Comparison of ENCODE assay signal across 8 cellular contexts in the genomic region with DNA sequence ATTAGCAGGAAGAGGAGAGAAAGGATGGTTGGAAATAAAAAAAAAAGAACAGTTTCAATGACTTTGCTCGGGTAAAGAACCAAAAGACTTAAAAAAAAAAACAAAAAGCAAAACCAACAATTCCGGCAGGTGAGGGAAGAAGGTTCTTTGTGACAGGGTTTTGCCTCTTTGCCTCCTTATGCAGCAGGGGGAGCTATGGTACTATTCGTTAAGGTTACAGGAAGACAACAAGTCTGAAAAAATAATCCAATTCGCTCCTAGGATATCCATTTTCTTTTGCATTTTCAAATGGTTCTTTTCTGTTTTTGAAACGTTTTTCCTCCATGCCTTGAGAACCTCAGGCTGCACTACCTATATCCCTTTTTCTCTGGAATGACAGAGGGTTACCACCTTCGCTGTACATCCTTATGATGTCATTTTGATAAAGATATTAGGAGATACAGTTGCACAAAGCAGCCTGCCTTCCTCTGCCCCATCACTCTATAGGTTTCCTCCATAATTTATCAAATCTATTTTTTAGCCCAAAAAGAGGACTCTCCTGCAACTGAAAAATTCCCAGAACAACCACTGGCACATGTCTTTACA. TPM values are rescaled to one million over a fixed set of nuclear protein-coding genes. Genes with fewer than 3 reads are reported as not detected.
DNase-seq lines count a peak whose midpoint lies in the region; ATAC-seq, FAIRE-seq and TF ChIP-seq lines count a peak whose summit lies in the region.

No MANE protein-coding gene starts in this region.

- H3K27ac ChIP-seq in OCI-LY1 (ENCODE audit: low read depth, low read length, poor library complexity, severe bottlenecking) (no peak overlapping the region), lung (ENCODE audit: low read depth in 1 of 2, low read length in 1 of 2) (no peak overlapping the region)

- no peak overlapping the region for H3K9ac ChIP-seq in OCI-LY1 (ENCODE audit: low read length)

- DNase-seq in stimulated activated CD4-positive, alpha-beta T cell treated with anti-CD3 and anti-CD28 coated beads, Interleukin-2, amount 100 ng/mL, for 24 hours = peak; percentile 13 to 25
- no peak for DNase-seq in stimulated activated CD4-positive, alpha-beta T cell treated with anti-CD3 and anti-CD28 coated beads, Interleukin-12 subunit alpha, Interleukin-12 subunit beta, amount 100 ng/mL, for 4 hours
- peak; percentile 2 for DNase-seq in HuH-7 (ENCODE audit: low spot score)
- DNase-seq in bronchial epithelial cell (ENCODE audit: low read depth) = peak; percentile 76
- DNase-seq in lung (ENCODE audit: low spot score) = no peak

- no peaks in the 10 kb centered on the region for H3K79me2 ChIP-seq in OCI-LY1 (ENCODE audit: insufficient read depth, low read length)

- H3K4me3 ChIP-seq in OCI-LY1 (ENCODE audit: low read depth, low read length, poor library complexity, severe bottlenecking) (no peak overlapping the region), bronchial epithelial cell (ENCODE audit: low read depth, low read length) (no peak overlapping the region), lung (no peak overlapping the region)

- H2AFZ ChIP-seq in OCI-LY1 (ENCODE audit: low read length) = no peak overlapping the region

- H3K4me2 ChIP-seq in OCI-LY1 (ENCODE audit: low read length) = no peak overlapping the region

- no peaks in the 10 kb centered on the region for H3K9me2 ChIP-seq in OCI-LY1 (ENCODE audit: low read depth, low read length)

- no peaks in the 10 kb centered on the region for H3F3A ChIP-seq in OCI-LY1 (ENCODE audit: insufficient read depth, low read length)

- no peak for FAIRE-seq in bronchial epithelial cell (lab: Jason Lieb, UNC)

- no peaks in the 10 kb centered on the region for H3K9me3 ChIP-seq in OCI-LY1 (ENCODE audit: low read length)
- no peaks in the 10 kb centered on the region for H3K9me3 ChIP-seq in lung (ENCODE audit: control insufficient read depth in 2 of 2, insufficient read depth in 1 of 2, low read length in 1 of 2)

- ATAC-seq in lung (ENCODE audit: insufficient read depth, low FRiP score) (no peak), GM18907 (IDR thresholded peaks at IDR 0.05; ENCODE audit: unreplicated experiment) (no peak), HG03571 (IDR thresholded peaks at IDR 0.05; ENCODE audit: unreplicated experiment) (no peak)

- WGBS in lung, 2 donors = 24 to 25% methylated on average over 6 of the region's 6 CpGs

- H3K36me3 ChIP-seq in OCI-LY1 (ENCODE audit: insufficient read depth, low read length) (no peaks in the 10 kb centered on the region), bronchial epithelial cell (ENCODE audit: control insufficient read depth, insufficient read depth, low read length) (no peaks in the 10 kb centered on the region), lung (ENCODE audit: control insufficient read depth in 2 of 2, insufficient read depth in 2 of 2, low read length in 2 of 2) (no peaks in the 10 kb centered on the region)

- TF ChIP-seq CTCF in OCI-LY1 (IDR thresholded peaks at IDR 0.05; ENCODE audit: low read length) (peak; percentile 76), bronchial epithelial cell (IDR thresholded peaks at IDR 0.05; ENCODE audit: insufficient read depth, low read length, severe bottlenecking) (peak; percentile 81), lung (IDR thresholded peaks at IDR 0.05; ENCODE audit: control extremely low read depth, extremely low read depth) (peak; percentile 25)

- no peaks in the 10 kb centered on the region for H4K20me1 ChIP-seq in OCI-LY1 (ENCODE audit: insufficient read depth, low read length)

- H3K27me3 ChIP-seq in OCI-LY1 (ENCODE audit: insufficient read depth, low read length) = no peaks in the 10 kb centered on the region
- no peaks in the 10 kb centered on the region for H3K27me3 ChIP-seq in bronchial epithelial cell (ENCODE audit: control insufficient read depth, insufficient read depth, low read length)
- H3K27me3 ChIP-seq in lung (ENCODE audit: control insufficient read depth, insufficient read depth) = no peaks in the 10 kb centered on the region

- H3K4me1 ChIP-seq in OCI-LY1 (ENCODE audit: insufficient read depth, low read length, severe bottlenecking) = no peaks in the 10 kb centered on the region
- H3K4me1 ChIP-seq in lung (ENCODE audit: control insufficient read depth in 2 of 2, insufficient read depth in 2 of 2, low read length in 2 of 2) = no peaks in the 10 kb centered on the region

RNA-seq across cellular contexts. Expression of gene CFAP20DC, which starts 55.0 kb away (rescaled TPM):
- total RNA-seq in bronchial epithelial cell = 6.7 and 6.8 TPM in 2 replicates
- total RNA-seq in lung = 1 to 10 TPM; 2.3 to 5.4 TPM
- under 1 TPM; 0.47 to 0.69 TPM for polyA plus RNA-seq in lung

Comparison
In these comparisons a context has a peak if more than half of its experiments do, and no peak if none do; other contexts are left out.
1. DNase-seq: peak in stimulated activated CD4-positive, alpha-beta T cell treated with anti-CD3 and anti-CD28 coated beads, Interleukin-2, amount 100 ng/mL, for 24 hours (2 of 2), HuH-7 (single experiment) and bronchial epithelial cell (single experiment); none in stimulated activated CD4-positive, alpha-beta T cell treated with anti-CD3 and anti-CD28 coated beads, Interleukin-12 subunit alpha, Interleukin-12 subunit beta, amount 100 ng/mL, for 4 hours (single experiment) and lung (single experiment).
2. CTCF ChIP-seq: peak in every context shown above with its lines; median percentile 81 in bronchial epithelial cell; 76 in OCI-LY1; 25 in lung.